Comparison of ENCODE assay signal across 14 cellular contexts in the genomic region with DNA sequence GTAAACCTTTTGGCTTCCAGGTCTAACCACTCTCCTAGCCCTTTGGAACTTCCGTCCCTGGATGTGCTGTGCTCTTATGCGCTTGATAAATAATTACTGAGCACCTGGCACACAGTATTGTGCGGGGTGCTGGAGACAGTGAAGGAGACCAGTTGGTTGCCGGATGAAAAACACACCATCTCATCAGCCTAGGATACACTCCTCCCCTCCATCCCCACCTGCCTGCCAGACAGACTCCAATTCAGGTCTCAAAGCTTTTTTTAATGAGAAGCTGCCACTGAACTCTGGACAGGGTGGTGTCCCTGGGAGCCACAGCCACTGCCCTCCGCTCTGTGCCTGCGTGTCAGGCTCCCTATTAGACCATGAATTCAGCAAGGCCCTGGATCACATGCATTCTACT. TPM values are rescaled to one million over a fixed set of nuclear protein-coding genes. Genes with fewer than 3 reads are reported as not detected.
DNase-seq lines count a peak whose midpoint lies in the region; ATAC-seq, FAIRE-seq and TF ChIP-seq lines count a peak whose summit lies in the region.
"Had no signal": no experiment of that assay in that cellular context is flagged by ENCODE, and none has a peak within 500 bp of the region (broad histone marks: within the 10 kb centered on the region; RNA-seq: fewer than 3 reads in every experiment).

No MANE protein-coding gene starts in this region.

- peaks cover 100% of the 10 kb centered on the region for H3K79me2 ChIP-seq in OCI-LY1 (ENCODE audit: insufficient read depth, low read length)
- H3K79me2 ChIP-seq in SK-N-SH (ENCODE audit: insufficient read depth): peaks cover 100% of the 10 kb centered on the region

- H3K9me3 ChIP-seq in OCI-LY1 (ENCODE audit: low read length) (no peaks in the 10 kb centered on the region), kidney (ENCODE audit: control insufficient read depth in 1 of 2, low read length in 2 of 2) (no peaks in the 10 kb centered on the region), SK-N-SH (no peaks in the 10 kb centered on the region)

- TF ChIP-seq CTCF in OCI-LY1 (IDR thresholded peaks at IDR 0.05; ENCODE audit: low read length) (no peak), kidney (IDR thresholded peaks at IDR 0.05; ENCODE audit: borderline replicate concordance, extremely low read depth, insufficient read depth) (no peak), SK-N-SH (IDR thresholded peaks at IDR 0.05) (no peak)

- ATAC-seq in stimulated activated effector memory CD8-positive, alpha-beta T cell treated with anti-CD3 and anti-CD28 coated beads, Interleukin-12 subunit alpha, Interleukin-12 subunit beta, amount 100 ng/mL, for 72 hours: no peak

- POLR2A ChIA-PET in SK-N-SH (lab: Yijun Ruan, JAX): no interaction called here

- intact Hi-C loops in kidney (cut with DNase I): no loop called here

- H3K9me3 Mint-ChIP-seq in activated T-cell treated with anti-CD3 and anti-CD28 coated beads, Interleukin-2, amount 50 U/mL, for 24 hours: no peaks in the 10 kb centered on the region
- no peaks in the 10 kb centered on the region for H3K9me3 Mint-ChIP-seq in stimulated activated effector memory CD8-positive, alpha-beta T cell treated with anti-CD3 and anti-CD28 coated beads, Interleukin-12 subunit alpha, Interleukin-12 subunit beta, amount 100 ng/mL, for 72 hours

- DNase-seq in activated T-cell treated with anti-CD3 and anti-CD28 coated beads, Interleukin-2, amount 50 U/mL, for 24 hours: no peak
- DNase-seq in activated T-cell treated with anti-CD3 and anti-CD28 coated beads for 4 hours: no peak
- DNase-seq in kidney: peak; percentile 14
- no peak for DNase-seq in stimulated activated effector memory CD8-positive, alpha-beta T cell treated with anti-CD3 and anti-CD28 coated beads, Interleukin-12 subunit alpha, Interleukin-12 subunit beta, amount 100 ng/mL, for 72 hours (ENCODE audit: low spot score in 2 of 2)
- DNase-seq in stimulated activated CD4-positive, alpha-beta T cell treated with anti-CD3 and anti-CD28 coated beads, Interleukin-4, amount 100 ng/mL, for 4 hours: no peak
- no peak for DNase-seq in SK-N-SH
- DNase-seq in kidney tubule cell (ENCODE audit: low spot score): no peak
- DNase-seq: ACHN; activated naive CD4-positive, alpha-beta T cell treated with Interleukin-2 at 50 U/mL for 16 hours; dermis blood vessel endothelial cell; foreskin fibroblast; NCI-H526 treated with DMSO at 0.1 percent for 48 hours had no signal

- H3K36me3 ChIP-seq in OCI-LY1 (ENCODE audit: insufficient read depth, low read length): peaks cover 47% of the 10 kb centered on the region
- H3K36me3 ChIP-seq in kidney (ENCODE audit: control insufficient read depth in 1 of 2, insufficient read depth in 2 of 2, low read length in 2 of 2): no peaks in the 10 kb centered on the region
- peaks cover 3 to 10% of the 10 kb centered on the region in 2 experiments for H3K36me3 ChIP-seq in SK-N-SH (replicated peaks in 1 of 2; ENCODE audit: control insufficient read depth in 1 of 2, insufficient read depth in 2 of 2, low read length in 1 of 2)

- no peak for FAIRE-seq in kidney (lab: Jason Lieb, UNC)

- H3K4me3 ChIP-seq in OCI-LY1 (ENCODE audit: low read depth, low read length, poor library complexity, severe bottlenecking): peak overlapping the region; percentile 7
- H3K4me3 ChIP-seq in kidney (ENCODE audit: low read length in 2 of 2): peak overlapping the region in 1 of 2 donors; percentile 3
- H3K4me3 ChIP-seq in SK-N-SH (ENCODE audit: low read depth in 2 of 2, low read length in 1 of 2): no peak overlapping the region

- no peak overlapping the region for H3K4me3 Mint-ChIP-seq in activated T-cell treated with anti-CD3 and anti-CD28 coated beads, Interleukin-2, amount 50 U/mL, for 24 hours
- peak overlapping the region; percentile 28 for H3K4me3 Mint-ChIP-seq in stimulated activated effector memory CD8-positive, alpha-beta T cell treated with anti-CD3 and anti-CD28 coated beads, Interleukin-12 subunit alpha, Interleukin-12 subunit beta, amount 100 ng/mL, for 72 hours

- H3K27me3 Mint-ChIP-seq in activated T-cell treated with anti-CD3 and anti-CD28 coated beads, Interleukin-2, amount 50 U/mL, for 24 hours: no peaks in the 10 kb centered on the region

- H3K4me2 ChIP-seq in OCI-LY1 (ENCODE audit: low read length): peak overlapping the region; percentile 54
- H3K4me2 ChIP-seq in SK-N-SH: no peak overlapping the region

- H3K27me3 ChIP-seq in OCI-LY1 (ENCODE audit: insufficient read depth, low read length) (no peaks in the 10 kb centered on the region), SK-N-SH (ENCODE audit: insufficient read depth) (no peaks in the 10 kb centered on the region)

- peak overlapping the region; percentile 77 for H3K27ac Mint-ChIP-seq in activated T-cell treated with anti-CD3 and anti-CD28 coated beads, Interleukin-2, amount 50 U/mL, for 24 hours
- peak overlapping the region; percentile 88 for H3K27ac Mint-ChIP-seq in stimulated activated effector memory CD8-positive, alpha-beta T cell treated with anti-CD3 and anti-CD28 coated beads, Interleukin-12 subunit alpha, Interleukin-12 subunit beta, amount 100 ng/mL, for 72 hours

- H3K4me1 Mint-ChIP-seq in activated T-cell treated with anti-CD3 and anti-CD28 coated beads, Interleukin-2, amount 50 U/mL, for 24 hours (ENCODE audit: low read depth): peaks cover 67% of the 10 kb centered on the region
- H3K4me1 Mint-ChIP-seq in stimulated activated effector memory CD8-positive, alpha-beta T cell treated with anti-CD3 and anti-CD28 coated beads, Interleukin-12 subunit alpha, Interleukin-12 subunit beta, amount 100 ng/mL, for 72 hours: peaks cover 58% of the 10 kb centered on the region

- peak overlapping the region; percentile 49 for H3K27ac ChIP-seq in OCI-LY1 (ENCODE audit: low read depth, low read length, poor library complexity, severe bottlenecking)
- H3K27ac ChIP-seq in kidney (ENCODE audit: low read depth in 2 of 2, low read length in 2 of 2): no peak overlapping the region
- H3K27ac ChIP-seq in SK-N-SH (ENCODE audit: low read depth in 2 of 2, low read length in 1 of 2): no peak overlapping the region

- 95% methylated on average over 4 of the region's 6 CpGs for WGBS in SK-N-SH (ENCODE audit: low lambda C conversion rate)

- H3F3A ChIP-seq in OCI-LY1 (ENCODE audit: insufficient read depth, low read length) (no peaks in the 10 kb centered on the region), SK-N-SH (replicated peaks; ENCODE audit: insufficient read depth) (peaks cover 10% of the 10 kb centered on the region)

- peaks cover 63% of the 10 kb centered on the region for H3K36me3 Mint-ChIP-seq in activated T-cell treated with anti-CD3 and anti-CD28 coated beads, Interleukin-2, amount 50 U/mL, for 24 hours (ENCODE audit: low read depth)
- H3K36me3 Mint-ChIP-seq in stimulated activated effector memory CD8-positive, alpha-beta T cell treated with anti-CD3 and anti-CD28 coated beads, Interleukin-12 subunit alpha, Interleukin-12 subunit beta, amount 100 ng/mL, for 72 hours: peaks cover 89% of the 10 kb centered on the region

- H3K4me1 ChIP-seq in OCI-LY1 (ENCODE audit: insufficient read depth, low read length, severe bottlenecking) (peaks cover 60% of the 10 kb centered on the region), kidney (ENCODE audit: control insufficient read depth in 1 of 2, insufficient read depth in 1 of 2, low read depth in 1 of 2, low read length in 2 of 2) (peaks cover 22 to 27% of the 10 kb centered on the region in 2 donors), SK-N-SH (ENCODE audit: control insufficient read depth in 1 of 2, insufficient read depth in 2 of 2, low read depth in 1 of 2, low read length in 1 of 2) (peaks cover 0 to 18% of the 10 kb centered on the region in 2 experiments; a peak in 2 of 4 replicates)

- H4K20me1 ChIP-seq in OCI-LY1 (ENCODE audit: insufficient read depth, low read length) (no peaks in the 10 kb centered on the region), SK-N-SH (ENCODE audit: insufficient read depth) (peaks cover 100% of the 10 kb centered on the region)

- TF ChIP-seq RAD21 in SK-N-SH (IDR thresholded peaks at IDR 0.05; ENCODE audit: low read length): no peak

- no peak for TF ChIP-seq EP300 in SK-N-SH (IDR thresholded peaks at IDR 0.05; ENCODE audit: borderline replicate concordance in 1 of 2, low read depth in 1 of 2, low read length in 1 of 2)

- H2AFZ ChIP-seq in OCI-LY1 (ENCODE audit: low read length) (no peak overlapping the region), SK-N-SH (ENCODE audit: low read depth) (no peak overlapping the region)

- H3K9me2 ChIP-seq in OCI-LY1 (ENCODE audit: low read depth, low read length) (no peaks in the 10 kb centered on the region), SK-N-SH (no peaks in the 10 kb centered on the region)

- CTCF ChIA-PET in SK-N-SH (lab: Yijun Ruan, JAX): interaction anchor here (2.2 to 4.6 kb wide), 3 partner anchors 9 to 27 kb away, joined by 7 to 15 read pairs (median 8); no protein-coding TSS in a partner anchor

- H3K9ac ChIP-seq in OCI-LY1 (ENCODE audit: low read length): no peak overlapping the region; the same call in 1 of the 2 replicates
- H3K9ac ChIP-seq in kidney (ENCODE audit: low read length in 2 of 2): no peak overlapping the region
- H3K9ac ChIP-seq in SK-N-SH: no peak overlapping the region

TF ChIP-seq in SK-N-SH, 30 proteins besides CTCF, POLR2A, EP300 and RAD21 (continues in another document):
- TF ChIP-seq FOXJ3 (CRISPR knock-in tag; IDR thresholded peaks at IDR 0.05) (no peak), SMC3 (IDR thresholded peaks at IDR 0.05; ENCODE audit: low read depth, low read length) (no peak), SIN3A (IDR thresholded peaks at IDR 0.05; ENCODE audit: borderline replicate concordance, low read depth, low read length) (no peak), JUND (IDR thresholded peaks at IDR 0.05) (no peak), RXRA (IDR thresholded peaks at IDR 0.05; ENCODE audit: borderline replicate concordance, low read depth) (no peak)

RNA-seq across cellular contexts. Expression of gene GNB1, which starts 9.2 kb away (rescaled TPM):
- total RNA-seq in kidney: 347 TPM
- polyA plus RNA-seq in kidney (ENCODE audit: insufficient read depth, low read depth, low replicate concordance): 144 TPM
- polyA plus RNA-seq in SK-N-SH (2012; rRNA removed): 355 and 364 TPM in 2 replicates
- polyA plus RNA-seq in SK-N-SH (2012; cell fraction: cytosol; rRNA removed): 284 and 376 TPM in 2 replicates
- 202 and 299 TPM in 2 replicates for polyA plus RNA-seq in SK-N-SH (2012; cell fraction: nucleus; rRNA removed)

RNA-seq across cellular contexts. Expression of gene CALML6, which starts 33.3 kb away (rescaled TPM):
- total RNA-seq in kidney: 0.13 TPM
- 1.2 TPM for polyA plus RNA-seq in kidney (ENCODE audit: insufficient read depth, low read depth, low replicate concordance)
- 0.87 and 1.3 TPM in 2 replicates for polyA plus RNA-seq in SK-N-SH (2012; rRNA removed)
- polyA plus RNA-seq in SK-N-SH (2012; cell fraction: cytosol; rRNA removed): 0.03 TPM in 2 replicates
- 8.0 and 11.4 TPM in 2 replicates for polyA plus RNA-seq in SK-N-SH (2012; cell fraction: nucleus; rRNA removed)
- total RNA-seq: pulmonary artery endothelial cell had no signal

RNA-seq across cellular contexts. Expression of gene TMEM52, which starts 37.4 kb away (rescaled TPM):
- total RNA-seq in kidney: 0.50 TPM
- polyA plus RNA-seq in kidney (ENCODE audit: insufficient read depth, low read depth, low replicate concordance) (5.1 TPM), SK-N-SH (2012; rRNA removed) (3.8 and 4.8 TPM in 2 replicates)
- polyA plus RNA-seq in SK-N-SH (2012; cell fraction: cytosol; rRNA removed): 1.7 and 2.8 TPM in 2 replicates
- polyA plus RNA-seq in SK-N-SH (2012; cell fraction: nucleus; rRNA removed): 8.9 and 11.6 TPM in 2 replicates
- total RNA-seq: dermis blood vessel endothelial cell had no signal
